Comparison of ENCODE assay signal across 10 cellular contexts in genomic region chr5:963673-964531, GRCh38. TPM values are rescaled to one million over a fixed set of nuclear protein-coding genes. Genes with fewer than 3 reads are reported as not detected.
DNase-seq lines count a peak whose midpoint lies in the region; ATAC-seq and TF ChIP-seq lines count a peak whose summit lies in the region.
"Had no signal": no experiment of that assay in that cellular context is flagged by ENCODE, and none has a peak within 500 bp of the region (broad histone marks: within the 10 kb centered on the region; RNA-seq: fewer than 3 reads in every experiment).

No MANE protein-coding gene starts in this region.

- peak overlapping the region in 7 of 8 donors; percentile 14 to 76 (median 58) for H3K27ac ChIP-seq in spleen

- intact Hi-C loops in spleen (cut with DNase I; ENCODE audit: low total_unique reads) = no loop called here

- H3K36me3 ChIP-seq in spleen = no peaks in the 10 kb centered on the region

- no peak for TF ChIP-seq POLR2A in spleen (IDR thresholded peaks at IDR 0.05)

- DNase-seq in SIG-M5 treated with dmso at 0.1 percent for 504 hours (lab: John Stamatoyannopoulos, UW; ENCODE audit: unreplicated experiment) (peak; percentile 86), dedifferentiated amniotic fluid mesenchymal stem cell (ENCODE audit: extremely low spot score) (peak; percentile 37), spleen (peak; percentile 74), NCI-H82 treated with DMSO at 0.1 percent for 48 hours (lab: John Stamatoyannopoulos, UW; ENCODE audit: unreplicated experiment) (no peak), NCI-H2081 treated with DMSO at 0.1 percent for 48 hours (lab: John Stamatoyannopoulos, UW) (no peak), HEK293T (ENCODE audit: extremely low spot score) (no peak)

- CTCF ChIA-PET in HEK293T (lab: Yijun Ruan, JAX) = no interaction called here

- H3K4me3 ChIP-seq in spleen = no peak overlapping the region

- peaks cover 0 to 34% (median 11%) of the 10 kb centered on the region in 6 donors for H3K4me1 ChIP-seq in spleen

- POLR2A ChIA-PET in HEK293T (lab: Yijun Ruan, JAX) = no interaction called here

- ATAC-seq in GM18517 (IDR thresholded peaks at IDR 0.05; ENCODE audit: unreplicated experiment) = peak; percentile 79
- ATAC-seq in HG02852 (IDR thresholded peaks at IDR 0.05; ENCODE audit: unreplicated experiment) = peak; percentile 78
- ATAC-seq: left colon, Panc1 had no signal

- H3K27me3 ChIP-seq in spleen (replicated peaks in 1 of 7) = peaks cover 0 to 99% (median 7%) of the 10 kb centered on the region in 7 donors

- TF ChIP-seq CTCF in spleen (IDR thresholded peaks at IDR 0.05 in 8 of 11, conservative IDR thresholded peaks at IDR 0.05 in 3 of 11) = no peak

- H3K9me3 ChIP-seq in spleen = no peaks in the 10 kb centered on the region

- 47 to 63% (median 61%) methylated on average over 24 to 31 of the region's 31 CpGs for WGBS in spleen, 5 donors

TF ChIP-seq in HEK293T, 16 proteins besides CTCF, POLR2A, EP300 and RAD21:
- TF ChIP-seq ELF4 (IDR thresholded peaks at IDR 0.05) = no peak
- no peak for TF ChIP-seq SUZ12 (IDR thresholded peaks at IDR 0.05)
- TF ChIP-seq LEF1 (IDR thresholded peaks at IDR 0.05; ENCODE audit: borderline replicate concordance) = no peak
- TF ChIP-seq FOXM1 (IDR thresholded peaks at IDR 0.05; ENCODE audit: borderline replicate concordance) = no peak
- no peak for TF ChIP-seq L3MBTL2 (conservative IDR thresholded peaks at IDR 0.05)
- TF ChIP-seq NFRKB (IDR thresholded peaks at IDR 0.05) = no peak
- no peak for TF ChIP-seq FOXK2 (IDR thresholded peaks at IDR 0.05)

RNA-seq across cellular contexts. Expression of gene NKD2, which starts 44.7 kb away (rescaled TPM):
- 10 to 100 TPM in 6 of 7 donors, 1 to 10 TPM in 1; 1.4 to 52.3 (median 17.9) TPM for total RNA-seq in spleen
- polyA plus RNA-seq in spleen = 10 to 100 TPM in 1 of 3 donors, 1 to 10 TPM in 2; 5.9 to 16.4 (median 7.0) TPM

Comparison
In these comparisons a context has a peak if more than half of its experiments do, and no peak if none do; other contexts are left out.
1. DNase-seq: peak in SIG-M5 treated with dmso at 0.1 percent for 504 hours (single experiment), dedifferentiated amniotic fluid mesenchymal stem cell (single experiment) and spleen (single experiment); none in NCI-H82 treated with DMSO at 0.1 percent for 48 hours (single experiment), NCI-H2081 treated with DMSO at 0.1 percent for 48 hours (single experiment) and HEK293T (single experiment).